Comparison of ENCODE assay signal across 25 cellular contexts in the genomic region with DNA sequence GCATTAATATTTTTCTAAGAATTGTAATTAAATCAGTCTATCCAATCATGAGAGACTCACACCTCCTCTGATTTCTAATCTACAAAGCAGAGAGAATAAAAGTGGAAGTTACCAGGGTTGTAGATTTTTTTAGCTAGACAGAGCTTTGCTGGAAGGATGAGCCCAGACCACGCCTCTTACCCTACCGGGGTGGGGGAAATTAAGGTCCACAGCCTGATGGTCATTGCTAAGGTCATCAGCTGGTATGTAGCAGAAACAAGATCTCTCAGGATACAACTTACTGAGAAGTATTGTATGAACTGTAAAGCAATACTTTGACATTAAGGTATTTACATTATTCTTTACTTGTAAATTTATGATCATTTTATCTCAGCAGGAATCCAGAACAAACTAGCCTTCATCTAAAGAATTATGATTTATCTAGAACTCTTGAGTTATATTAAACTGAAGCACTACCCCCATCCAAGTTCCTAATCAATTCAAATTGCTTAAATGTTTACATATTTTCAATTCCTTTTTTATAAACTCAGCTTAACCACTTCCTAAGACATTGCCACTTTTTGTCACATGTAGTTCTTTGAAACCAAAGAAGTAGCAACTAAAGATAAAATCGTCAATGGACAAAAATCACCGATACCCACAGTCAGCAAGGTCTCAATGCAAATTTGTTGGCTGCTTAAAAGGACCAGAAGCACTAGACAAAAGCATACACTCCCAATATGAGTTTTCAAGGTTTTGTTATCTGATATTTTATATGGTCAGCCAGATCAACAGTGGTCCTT.
A peak's percentile ranks its signal among the peaks of the same experiment; 100 is the strongest.
DNase-seq lines count a peak whose midpoint lies in the region; ATAC-seq and TF ChIP-seq lines count a peak whose summit lies in the region.
"Had no signal": no experiment of that assay in that cellular context is flagged by ENCODE, and none has a peak within 500 bp of the region (broad histone marks: within the 10 kb centered on the region; RNA-seq: fewer than 3 reads in every experiment).

No MANE protein-coding gene starts in this region.

- no peak for TF ChIP-seq POLR2A in adrenal gland (IDR thresholded peaks at IDR 0.05)

- H3K9me3 ChIP-seq in adrenal gland (replicated peaks in 1 of 3), result no peaks in the 10 kb centered on the region
- H3K9me3 ChIP-seq: prostate gland had no signal

- peaks cover 0 to 11% of the 10 kb centered on the region in 2 donors for H3K4me1 ChIP-seq in adrenal gland (replicated peaks in 1 of 2)
- H3K4me1 ChIP-seq: prostate gland had no signal

- no peaks in the 10 kb centered on the region for H3K36me3 Mint-ChIP-seq in nephron (ENCODE audit: low read depth)

- no peaks in the 10 kb centered on the region for H3K27me3 ChIP-seq in adrenal gland
- H3K27me3 ChIP-seq: brain microvascular endothelial cell had no signal

- intact Hi-C loops in adrenal gland (cut with DNase I), result no loop called here

- DNase-seq in GM12865 (ENCODE audit: low read depth) (peak; percentile 43), choroid plexus epithelial cell (ENCODE audit: low read depth) (peak; percentile 59), HuH-7.5 (ENCODE audit: low spot score) (no peak), COLO668 (lab: John Stamatoyannopoulos, UW; ENCODE audit: unreplicated experiment) (no peak), adrenal gland (no peak)
- no peak for DNase-seq in stimulated activated naive CD8-positive, alpha-beta T cell treated with anti-CD3 and anti-CD28 coated beads, Interleukin-15, Interleukin-2, amounts not matched to agents 100 U/mL and 50 U/mL, for 24 hours
- DNase-seq: activated CD8-positive, alpha-beta T cell treated with anti-CD3 and anti-CD28 coated beads for 36 hours; activated effector memory CD4-positive, alpha-beta T cell treated with anti-CD3 and anti-CD28 coated beads, Interleukin-2, amount 50 U/mL, for 16 hours; activated T-cell treated with anti-CD3 and anti-CD28 coated beads for 4 hours; brain microvascular endothelial cell; CD4-positive, alpha-beta T cell; left colon; NCI-H1092; NCI-H2029; NCI-H345; PC-3; SHP77 treated with DMSO at 0.1 percent for 48 hours; stimulated activated CD4-positive, alpha-beta T cell treated with anti-CD3 and anti-CD28 coated beads, Interleukin-2, amount 100 ng/mL, for 48 hours; stimulated activated naive CD4-positive, alpha-beta T cell treated with Interleukin-2 at 50 U/mL for 16 hours; SW 1271 had no signal

- H3K9me3 Mint-ChIP-seq in nephron, result peaks cover 2% of the 10 kb centered on the region
- H3K9me3 Mint-ChIP-seq: activated CD8-positive, alpha-beta T cell treated with anti-CD3 and anti-CD28 coated beads for 36 hours; CD4-positive, alpha-beta T cell; neural crest cell had no signal

- peaks cover 11% of the 10 kb centered on the region for H3K27me3 Mint-ChIP-seq in nephron (ENCODE audit: low read depth)
- H3K27me3 Mint-ChIP-seq: CD4-positive, alpha-beta T cell had no signal

- no peak overlapping the region for H3K4me3 Mint-ChIP-seq in nephron
- H3K4me3 Mint-ChIP-seq: activated CD8-positive, alpha-beta T cell treated with anti-CD3 and anti-CD28 coated beads for 36 hours; CD4-positive, alpha-beta T cell; neural crest cell had no signal

- WGBS in adrenal gland, 4 donors, result 59 to 74% (median 61%) methylated on average over 4 of the region's 4 CpGs

- no peak overlapping the region for H3K27ac ChIP-seq in adrenal gland
- H3K27ac ChIP-seq: coronary artery, prostate gland had no signal

- ATAC-seq in HG03565 (IDR thresholded peaks at IDR 0.05; ENCODE audit: unreplicated experiment), result peak; percentile 37
- ATAC-seq in stimulated activated naive CD8-positive, alpha-beta T cell treated with anti-CD3 and anti-CD28 coated beads, Interleukin-15, Interleukin-2, amounts not matched to agents 100 U/mL and 50 U/mL, for 24 hours, result no peak
- ATAC-seq: activated CD8-positive, alpha-beta T cell treated with anti-CD3 and anti-CD28 coated beads for 36 hours; left colon; PC-3 had no signal

- TF ChIP-seq CTCF in GM12865 (IDR thresholded peaks at IDR 0.05; ENCODE audit: insufficient read depth, low read depth, low read length, missing control alignments) (no peak), choroid plexus epithelial cell (conservative IDR thresholded peaks at IDR 0.05; ENCODE audit: low read depth, low read length) (no peak), nephron (IDR thresholded peaks at IDR 0.05; ENCODE audit: unreplicated experiment in 3 of 3) (no peak), adrenal gland (IDR thresholded peaks at IDR 0.05) (no peak)

- H3K4me3 ChIP-seq in GM12865 (ENCODE audit: low read depth, low read length), result no peak overlapping the region
- no peak overlapping the region for H3K4me3 ChIP-seq in choroid plexus epithelial cell (ENCODE audit: low read depth, low read length)
- no peak overlapping the region for H3K4me3 ChIP-seq in adrenal gland
- H3K4me3 ChIP-seq: coronary artery, prostate gland had no signal

- peak overlapping the region; percentile 58 to 91 (median 87) for H3K27ac Mint-ChIP-seq in nephron
- H3K27ac Mint-ChIP-seq: activated CD8-positive, alpha-beta T cell treated with anti-CD3 and anti-CD28 coated beads for 36 hours; CD4-positive, alpha-beta T cell had no signal

- peaks cover 57% of the 10 kb centered on the region for H3K4me1 Mint-ChIP-seq in nephron

- no peaks in the 10 kb centered on the region for H3K36me3 ChIP-seq in adrenal gland (replicated peaks in 1 of 2)
- H3K36me3 ChIP-seq: brain microvascular endothelial cell, prostate gland had no signal

Comparison
In these comparisons a context has a peak if more than half of its experiments do, and no peak if none do; other contexts are left out.
1. DNase-seq: peak in GM12865 (single experiment) and choroid plexus epithelial cell (single experiment); none in HuH-7.5 (single experiment), stimulated activated naive CD8-positive, alpha-beta T cell treated with anti-CD3 and anti-CD28 coated beads, Interleukin-15, Interleukin-2, amounts not matched to agents 100 U/mL and 50 U/mL, for 24 hours (single experiment), COLO668 (single experiment) and adrenal gland (0 of 7).